29 cellular contexts compared by ENCODE assay signal in genomic region chr11:58739725-58740430, GRCh38. TPM values are rescaled to one million over a fixed set of nuclear protein-coding genes. Genes with fewer than 3 reads are reported as not detected.
DNase-seq lines count a peak whose midpoint lies in the region; ATAC-seq, FAIRE-seq and TF ChIP-seq lines count a peak whose summit lies in the region.
"Had no signal": no experiment of that assay in that cellular context is flagged by ENCODE, and none has a peak within 500 bp of the region (broad histone marks: within the 10 kb centered on the region; RNA-seq: fewer than 3 reads in every experiment).

No MANE protein-coding gene starts in this region.

- no peak for TF ChIP-seq POLR2A in prostate gland (IDR thresholded peaks at IDR 0.05)

- H3K9me3 Mint-ChIP-seq in stimulated activated naive B cell treated with anti-CD40 and anti-IgM and Interleukin-4, amounts not matched to agents 10 μg/mL and 1 μg/mL and 100 μg/mL, for 72 hours, result peaks cover 12 to 17% of the 10 kb centered on the region in 2 donors

- H2AFZ ChIP-seq in keratinocyte (ENCODE audit: control insufficient read depth, low read length), result no peak overlapping the region

- WGBS in prostate gland, result 72% methylated on average over 3 of the region's 3 CpGs

- no peak for TF ChIP-seq CTCF in BJ (IDR thresholded peaks at IDR 0.05; ENCODE audit: insufficient read depth, low read depth, low read length)
- no peak for TF ChIP-seq CTCF in keratinocyte (optimal IDR thresholded peaks at IDR 0.05 in 1 of 3, IDR thresholded peaks at IDR 0.05 in 1 of 3, conservative IDR thresholded peaks at IDR 0.05 in 1 of 3; ENCODE audit: extremely low read depth in 1 of 3, insufficient read depth in 2 of 3, low read length in 3 of 3)
- TF ChIP-seq CTCF in prostate gland (IDR thresholded peaks at IDR 0.05), result no peak

- H3K36me3 Mint-ChIP-seq in stimulated activated naive B cell treated with anti-CD40 and anti-IgM and Interleukin-4, amounts not matched to agents 10 μg/mL and 1 μg/mL and 100 μg/mL, for 72 hours, result peaks cover 4 to 6% of the 10 kb centered on the region in 2 donors

- DNase-seq in BJ (ENCODE audit: low read depth), result peak; percentile 34
- DNase-seq in HT1080 (ENCODE audit: low read depth), result peak; percentile 8
- DNase-seq in adipocyte (ENCODE audit: low read depth), result peak; percentile 33
- DNase-seq in keratinocyte (ENCODE audit: low read depth, low spot score), result no peak
- DNase-seq in stimulated activated naive B cell treated with anti-CD40 and anti-IgM and Interleukin-4, amounts not matched to agents 10 μg/mL and 1 μg/mL and 100 μg/mL, for 72 hours, result no peak
- DNase-seq in prostate gland (ENCODE audit: low spot score), result no peak
- no peak for DNase-seq in GM19239 (ENCODE audit: insufficient read length, low spot score)
- no peak for DNase-seq in activated effector memory CD4-positive, alpha-beta T cell treated with Interleukin-2 at 50 U/mL for 16 hours
- DNase-seq: ACHN; activated CD4-positive, alpha-beta T cell treated with anti-CD3 and anti-CD28 coated beads, Interleukin-2, amount 50 U/mL, for 4 hours; activated CD8-positive, alpha-beta memory T cell treated with anti-CD3 and anti-CD28 coated beads, Interleukin-2, amount 50 U/mL, for 48 hours; activated effector memory CD4-positive, alpha-beta T cell treated with anti-CD3 and anti-CD28 coated beads, Interleukin-2, amount 50 U/mL, for 16 hours; DND-41; foreskin melanocyte; kidney glomerular epithelial cell; naive B cell; NCI-H187; right cardiac atrium; stimulated activated CD8-positive, alpha-beta memory T cell treated with anti-CD3 and anti-CD28 coated beads, Interleukin-4, amount 100 ng/mL, for 48 hours; substantia nigra; T-helper 17 cell had no signal

- POLR2A ChIA-PET in BJ (lab: Charles Lee), result no interaction called here

- no peaks in the 10 kb centered on the region for H3K4me1 Mint-ChIP-seq in stimulated activated naive B cell treated with anti-CD40 and anti-IgM and Interleukin-4, amounts not matched to agents 10 μg/mL and 1 μg/mL and 100 μg/mL, for 72 hours
- H3K4me1 Mint-ChIP-seq: naive B cell, T-helper 17 cell, WTC11 had no signal

- H3K4me3 Mint-ChIP-seq in stimulated activated naive B cell treated with anti-CD40 and anti-IgM and Interleukin-4, amounts not matched to agents 10 μg/mL and 1 μg/mL and 100 μg/mL, for 72 hours, result no peak overlapping the region
- H3K4me3 Mint-ChIP-seq: memory B cell, T-helper 17 cell, WTC11 had no signal

- H3K4me2 ChIP-seq in keratinocyte (ENCODE audit: control insufficient read depth, extremely low read depth, insufficient read depth, low read depth, low read length), result peak overlapping the region; percentile 40

- no peaks in the 10 kb centered on the region for H3K9me1 ChIP-seq in keratinocyte (ENCODE audit: control insufficient read depth, extremely low read depth, insufficient read depth, low read length)

- H3K27me3 ChIP-seq in BJ (ENCODE audit: control insufficient read depth, insufficient read depth, low read length), result no peaks in the 10 kb centered on the region
- no peaks in the 10 kb centered on the region for H3K27me3 ChIP-seq in adipocyte (replicated peaks; ENCODE audit: control insufficient read depth, insufficient read depth, low read length)
- no peaks in the 10 kb centered on the region for H3K27me3 ChIP-seq in keratinocyte (ENCODE audit: control insufficient read depth, extremely low read depth, insufficient read depth, low read length)
- no peaks in the 10 kb centered on the region for H3K27me3 ChIP-seq in prostate gland (replicated peaks; ENCODE audit: insufficient read depth)
- H3K27me3 ChIP-seq: cardiac muscle cell, SJSA1 had no signal

- H3K9ac ChIP-seq in adipocyte (ENCODE audit: low read length) (no peak overlapping the region), keratinocyte (ENCODE audit: control insufficient read depth, extremely low read depth, insufficient read depth, low read length) (no peak overlapping the region)

- intact Hi-C loops in prostate gland (cut with DNase I), result no loop called here

- dilution Hi-C loops in keratinocyte (cut with MboI; ENCODE audit: extremely low pct_ligation_motif_present, low sequenced_read_pairs), result no loop called here

- H4K20me1 ChIP-seq in keratinocyte (ENCODE audit: control insufficient read depth, extremely low read depth, insufficient read depth, low read length), result no peaks in the 10 kb centered on the region

- H3K27ac Mint-ChIP-seq in stimulated activated naive B cell treated with anti-CD40 and anti-IgM and Interleukin-4, amounts not matched to agents 10 μg/mL and 1 μg/mL and 100 μg/mL, for 72 hours, result no peak overlapping the region
- H3K27ac Mint-ChIP-seq: memory B cell, naive B cell, T-helper 17 cell, WTC11 had no signal

- H3K79me2 ChIP-seq in keratinocyte (ENCODE audit: control insufficient read depth, insufficient read depth, low read length), result no peaks in the 10 kb centered on the region

- CTCF ChIA-PET in BJ (lab: Yijun Ruan, JAX), result interaction anchor here (0.6 to 1.0 kb wide), 2 partner anchors 9 to 48 kb away, joined by 3 to 6 read pairs; no protein-coding TSS in a partner anchor

- H3K27ac ChIP-seq in keratinocyte (ENCODE audit: control insufficient read depth, insufficient read depth, low read length) (no peak overlapping the region), prostate gland (no peak overlapping the region)
- H3K27ac ChIP-seq: cardiac muscle cell, SJSA1 had no signal

- no peak for ATAC-seq in stimulated activated naive B cell treated with anti-CD40 and anti-IgM and Interleukin-4, amounts not matched to agents 10 μg/mL and 1 μg/mL and 100 μg/mL, for 72 hours (replicated peaks)
- ATAC-seq: Panc1, right cardiac atrium, T-helper 17 cell, WTC11 had no signal

- H3K4me3 ChIP-seq in BJ (ENCODE audit: low read depth, low read length) (no peak overlapping the region), adipocyte (ENCODE audit: low read length) (no peak overlapping the region), keratinocyte (ENCODE audit: control insufficient read depth in 2 of 3, extremely low read depth in 1 of 3, insufficient read depth in 2 of 3, low read depth in 1 of 3, low read length in 3 of 3) (no peak overlapping the region), prostate gland (no peak overlapping the region)
- H3K4me3 ChIP-seq: cardiac muscle cell, SJSA1 had no signal

- peaks cover 18 to 27% of the 10 kb centered on the region in 2 donors for H3K27me3 Mint-ChIP-seq in stimulated activated naive B cell treated with anti-CD40 and anti-IgM and Interleukin-4, amounts not matched to agents 10 μg/mL and 1 μg/mL and 100 μg/mL, for 72 hours

- FAIRE-seq in keratinocyte (lab: Jason Lieb, UNC) (no peak), GM19239 (lab: Jason Lieb, UNC) (no peak)
- FAIRE-seq: GM18507 had no signal

- H3K4me1 ChIP-seq in adipocyte (ENCODE audit: control insufficient read depth, insufficient read depth, low read length) (no peaks in the 10 kb centered on the region), keratinocyte (ENCODE audit: control insufficient read depth, extremely low read depth, insufficient read depth, low read length) (no peaks in the 10 kb centered on the region), prostate gland (replicated peaks) (no peaks in the 10 kb centered on the region)
- H3K4me1 ChIP-seq: SJSA1 had no signal

- peaks cover 22% of the 10 kb centered on the region for H3K9me3 ChIP-seq in adipocyte (ENCODE audit: control insufficient read depth, low read length)
- peaks cover 2% of the 10 kb centered on the region for H3K9me3 ChIP-seq in keratinocyte (ENCODE audit: control insufficient read depth, low read depth, low read length)
- no peaks in the 10 kb centered on the region for H3K9me3 ChIP-seq in prostate gland
- H3K9me3 ChIP-seq: SJSA1 had no signal

- no peaks in the 10 kb centered on the region for H3K36me3 ChIP-seq in BJ (ENCODE audit: control insufficient read depth, insufficient read depth, low read length)
- H3K36me3 ChIP-seq in adipocyte (ENCODE audit: control insufficient read depth, insufficient read depth, low read length, severe bottlenecking), result no peaks in the 10 kb centered on the region
- no peaks in the 10 kb centered on the region for H3K36me3 ChIP-seq in keratinocyte (ENCODE audit: control insufficient read depth in 2 of 2, extremely low read depth in 1 of 2, insufficient read depth in 2 of 2, low read length in 2 of 2)
- no peaks in the 10 kb centered on the region for H3K36me3 ChIP-seq in prostate gland
- H3K36me3 ChIP-seq: cardiac muscle cell, SJSA1 had no signal

RNA-seq across cellular contexts. Expression of gene GLYAT, which starts 8.1 kb away (rescaled TPM):
- not detected in 2 replicates for polyA plus RNA-seq in BJ (2011; rRNA removed)
- not detected in 2 replicates for polyA minus RNA-seq in BJ (2011; rRNA and poly(A)+ RNA removed)
- total RNA-seq in HT1080 (2014; rRNA removed; shearing (Covaris generic)), result not detected in 2 replicates
- not detected in 2 replicates for polyA plus RNA-seq in HT1080 (2015; cell fraction: cytosol; rRNA removed)
- polyA plus RNA-seq in HT1080 (2015; cell fraction: nucleus; rRNA removed), result not detected in 2 replicates
- 0.10 to 0.17 TPM in 2 of 3 replicates, not detected in the other for polyA plus RNA-seq in keratinocyte
- not detected for polyA plus RNA-seq in keratinocyte (2011; ENCODE audit: low read depth)
- 0.06 TPM in 1 of 2 replicates, not detected in the other for polyA plus RNA-seq in keratinocyte (2011; cell fraction: cytosol; rRNA removed)
- polyA plus RNA-seq in keratinocyte (2011; cell fraction: nucleus; rRNA removed), result not detected in 2 replicates
- polyA plus RNA-seq in keratinocyte (2012; ENCODE audit: low replicate concordance), result not detected in 2 replicates
- 0.40 TPM in 1 of 3 replicates, not detected in the others for polyA minus RNA-seq in keratinocyte
- polyA minus RNA-seq in keratinocyte (2011; cell fraction: cytosol; rRNA and poly(A)+ RNA removed), result not detected
- polyA minus RNA-seq in keratinocyte (2011; cell fraction: nucleus; rRNA and poly(A)+ RNA removed), result 0.54 TPM in 1 of 2 replicates, not detected in the other
- total RNA-seq in prostate gland, result not detected
- total RNA-seq: cardiac muscle cell, epithelial cell of proximal tubule, osteocyte, SJSA1, T-helper 17 cell, WTC11 had no signal
- polyA plus RNA-seq: cardiac muscle cell had no signal

Comparison
In these comparisons a context has a peak if more than half of its experiments do, and no peak if none do; other contexts are left out.
1. DNase-seq: peak in BJ (single experiment), HT1080 (single experiment) and adipocyte (single experiment); none in keratinocyte (single experiment), stimulated activated naive B cell treated with anti-CD40 and anti-IgM and Interleukin-4, amounts not matched to agents 10 μg/mL and 1 μg/mL and 100 μg/mL, for 72 hours (single experiment), prostate gland (single experiment), GM19239 (single experiment) and activated effector memory CD4-positive, alpha-beta T cell treated with Interleukin-2 at 50 U/mL for 16 hours (single experiment).